ENCODE assay signal across 14 cellular contexts in genomic region chr9:99011161-99011709, GRCh38.
DNase-seq lines count a peak whose midpoint lies in the region; FAIRE-seq and TF ChIP-seq lines count a peak whose summit lies in the region.
"Had no signal": no experiment of that assay in that cellular context is flagged by ENCODE, and none has a peak within 500 bp of the region (broad histone marks: within the 10 kb centered on the region; RNA-seq: fewer than 3 reads in every experiment).

No MANE protein-coding gene starts in this region.

- DNase-seq in DMS53 (lab: John Stamatoyannopoulos, UW), result peak; percentile 75
- peak; percentile 15 for DNase-seq in HCEC 1CT
- DNase-seq in RCC 7860 (ENCODE audit: low spot score), result peak; percentile 24
- no peak for DNase-seq in frontal cortex (ENCODE audit: low spot score in 2 of 2)
- DNase-seq in DMS79 treated with DMSO at 0.1 percent for 48 hours (lab: John Stamatoyannopoulos, UW), result no peak
- no peak for DNase-seq in transverse colon
- no peak for DNase-seq in NCI-H1436 (lab: John Stamatoyannopoulos, UW)
- DNase-seq: activated CD8-positive, alpha-beta T cell treated with anti-CD3 and anti-CD28 coated beads, Interleukin-2, amount 10 ng/mL, durations not matched to agents 7 days and 5 days; activated effector memory CD4-positive, alpha-beta T cell treated with Interleukin-2 at 50 U/mL for 16 hours; CD4-positive, alpha-beta memory T cell; immature natural killer cell; nucleus accumbens had no signal

- no peaks in the 10 kb centered on the region for H3K4me1 ChIP-seq in transverse colon
- H3K4me1 ChIP-seq: ascending aorta, SJCRH30 had no signal

- FAIRE-seq in RCC 7860 (lab: Jason Lieb, UNC) (no peak), frontal cortex (lab: Jason Lieb, UNC) (peak; percentile 78)

- no peak for TF ChIP-seq CTCF in transverse colon (IDR thresholded peaks at IDR 0.05)

- H3K36me3 ChIP-seq in transverse colon, result no peaks in the 10 kb centered on the region
- H3K36me3 ChIP-seq: ascending aorta, SJCRH30 had no signal

- TF ChIP-seq POLR2A in transverse colon (IDR thresholded peaks at IDR 0.05), result no peak

- intact Hi-C loops in transverse colon (cut with DNase I; ENCODE audit: low total_unique reads), result no loop called here

- TF ChIP-seq EP300 in transverse colon (IDR thresholded peaks at IDR 0.05; ENCODE audit: low read depth), result no peak

- H3K27me3 ChIP-seq in transverse colon, result no peaks in the 10 kb centered on the region
- H3K27me3 ChIP-seq: ascending aorta, SJCRH30 had no signal

- in situ Hi-C loops in transverse colon (cut with MboI; ENCODE audit: low pct_ligation_motif_present in 1 of 4, low pct_unique_long_range_greater_than_20kb in 1 of 4, low sequenced_read_pairs in 3 of 4), result no loop called here

- H3K27ac ChIP-seq in transverse colon, result no peak overlapping the region
- H3K27ac ChIP-seq: ascending aorta, SJCRH30 had no signal

- H3K4me3 ChIP-seq in transverse colon, result no peak overlapping the region
- H3K4me3 ChIP-seq: ascending aorta, SJCRH30 had no signal

- H3K9me3 ChIP-seq in transverse colon, result no peaks in the 10 kb centered on the region
- H3K9me3 ChIP-seq: ascending aorta had no signal

Comparison
In these comparisons a context has a peak if more than half of its experiments do, and no peak if none do; other contexts are left out.
1. DNase-seq: peak in DMS53 (single experiment), HCEC 1CT (single experiment) and RCC 7860 (single experiment); none in frontal cortex (0 of 2), DMS79 treated with DMSO at 0.1 percent for 48 hours (single experiment), transverse colon (single experiment) and NCI-H1436 (single experiment).